Comparison of ENCODE assay signal across 1 cellular context in genomic region chr11:32279672-32280071, GRCh38.
TF ChIP-seq lines count a peak whose summit lies in the region.

No MANE protein-coding gene starts in this region.

TF ChIP-seq in H1, 55 proteins besides CTCF, POLR2A, EP300 and RAD21:
- no peak for TF ChIP-seq ATF2 (IDR thresholded peaks at IDR 0.05; ENCODE audit: low read length)
- TF ChIP-seq RNF2 (IDR thresholded peaks at IDR 0.05; ENCODE audit: borderline replicate concordance, low read depth, low read length, missing control alignments, poor library complexity, severe bottlenecking) = no peak
- TF ChIP-seq USF2 (IDR thresholded peaks at IDR 0.05; ENCODE audit: low read length) = no peak
- no peak for TF ChIP-seq NANOG (IDR thresholded peaks at IDR 0.05; ENCODE audit: insufficient read depth, low read depth, low read length, poor library complexity, severe bottlenecking)
- no peak for TF ChIP-seq CHD2 (IDR thresholded peaks at IDR 0.05; ENCODE audit: low read length)
- TF ChIP-seq PHF8 (conservative IDR thresholded peaks at IDR 0.05; ENCODE audit: low read depth, low read length) = no peak
- TF ChIP-seq JUN (IDR thresholded peaks at IDR 0.05; ENCODE audit: low read depth, low read length) = no peak
- TF ChIP-seq SUZ12 (IDR thresholded peaks at IDR 0.05; ENCODE audit: low read length) = no peak
- no peak for TF ChIP-seq TAF7 (optimal IDR thresholded peaks at IDR 0.05; ENCODE audit: borderline replicate concordance, low read depth, low read length)
- no peak for TF ChIP-seq POLR2AphosphoS5 (IDR thresholded peaks at IDR 0.05; ENCODE audit: low read depth, low read length)
- TF ChIP-seq RBBP5 (IDR thresholded peaks at IDR 0.05; ENCODE audit: borderline replicate concordance, low read depth, low read length) = no peak
- TF ChIP-seq GABPA (IDR thresholded peaks at IDR 0.05; ENCODE audit: borderline replicate concordance, insufficient read depth, low read length) = no peak
